In the genomic region with DNA sequence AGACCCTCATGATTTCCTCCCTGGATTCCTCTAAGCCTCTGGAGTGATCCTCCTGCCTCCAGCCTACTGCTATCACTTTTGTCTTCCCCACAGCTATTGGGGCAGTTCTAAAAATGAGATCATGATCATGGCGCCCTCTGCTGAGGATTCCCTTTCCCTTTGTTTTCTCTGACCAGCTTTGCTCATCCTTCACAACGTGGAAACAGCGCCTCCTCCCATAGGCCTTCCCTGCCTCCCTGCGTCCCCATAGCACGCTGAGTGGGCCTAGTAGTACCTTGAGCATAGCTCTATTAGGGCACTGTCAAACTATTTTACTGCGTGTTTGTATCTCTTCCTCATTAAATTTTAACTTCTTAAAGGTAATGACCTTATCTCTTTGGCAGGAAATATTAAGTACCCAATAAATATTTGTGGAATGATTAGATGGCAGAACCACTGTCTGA, we compare ENCODE assay signal across 8 cellular contexts.
DNase-seq lines count a peak whose midpoint lies in the region; ATAC-seq and TF ChIP-seq lines count a peak whose summit lies in the region.

No MANE protein-coding gene starts in this region.

- peak; percentile 31 for DNase-seq in AG09309 (ENCODE audit: low read depth)
- DNase-seq in HK-2 (ENCODE audit: unreplicated experiment): peak; percentile 65
- DNase-seq in NCI-H526 treated with DMSO at 0.1 percent for 48 hours (lab: John Stamatoyannopoulos, UW): peak; percentile 90
- peak; percentile 79 for DNase-seq in amniotic epithelial cell (ENCODE audit: low read depth)
- peak; percentile 20 to 26 for DNase-seq in stimulated activated CD4-positive, alpha-beta T cell treated with anti-CD3 and anti-CD28 coated beads, Interleukin-2, amount 100 ng/mL, for 24 hours
- no peak for DNase-seq in tibial artery

- H3K27ac ChIP-seq in iPS-18a (ENCODE audit: low read length) (peak overlapping the region; percentile 52), tibial artery (no peak overlapping the region)

- TF ChIP-seq CTCF in AG09309 (IDR thresholded peaks at IDR 0.05; ENCODE audit: control insufficient read depth, insufficient read depth, low read depth, low read length, missing control alignments) (peak; percentile 67), tibial artery (IDR thresholded peaks at IDR 0.05) (peak in 1 of 2 experiments; percentile 12)

- no peak overlapping the region for H3K9ac ChIP-seq in iPS-18a (ENCODE audit: low read length)

- intact Hi-C loops in tibial artery (cut with DNase I; ENCODE audit: low total_unique reads): no loop called here

- peaks cover 31% of the 10 kb centered on the region for H3K4me1 ChIP-seq in iPS-18a (ENCODE audit: control insufficient read depth, low read depth, low read length)
- no peaks in the 10 kb centered on the region for H3K4me1 ChIP-seq in tibial artery

- no peaks in the 10 kb centered on the region for H3K27me3 ChIP-seq in iPS-18a (ENCODE audit: control insufficient read depth, insufficient read depth, low read length)
- no peaks in the 10 kb centered on the region for H3K27me3 ChIP-seq in tibial artery

- no peaks in the 10 kb centered on the region for H3K9me3 ChIP-seq in iPS-18a (ENCODE audit: control insufficient read depth, low read depth, low read length)
- H3K9me3 ChIP-seq in tibial artery: no peaks in the 10 kb centered on the region

- peak; percentile 53 for ATAC-seq in GM18511 (IDR thresholded peaks at IDR 0.05; ENCODE audit: unreplicated experiment)

- H3K36me3 ChIP-seq in iPS-18a (ENCODE audit: control insufficient read depth, low read depth, low read length) (no peaks in the 10 kb centered on the region), tibial artery (no peaks in the 10 kb centered on the region)

- H3K4me3 ChIP-seq in AG09309 (ENCODE audit: control insufficient read depth, low read depth, low read length) (no peak overlapping the region), iPS-18a (ENCODE audit: low read length) (no peak overlapping the region), tibial artery (no peak overlapping the region)

Comparison
In these comparisons a context has a peak if more than half of its experiments do, and no peak if none do; other contexts are left out.
1. DNase-seq: peak in AG09309 (single experiment), HK-2 (single experiment), NCI-H526 treated with DMSO at 0.1 percent for 48 hours (single experiment), amniotic epithelial cell (single experiment) and stimulated activated CD4-positive, alpha-beta T cell treated with anti-CD3 and anti-CD28 coated beads, Interleukin-2, amount 100 ng/mL, for 24 hours (2 of 2); none in tibial artery (0 of 2).